ENCODE assay signal across 1 cellular context in the genomic region with DNA sequence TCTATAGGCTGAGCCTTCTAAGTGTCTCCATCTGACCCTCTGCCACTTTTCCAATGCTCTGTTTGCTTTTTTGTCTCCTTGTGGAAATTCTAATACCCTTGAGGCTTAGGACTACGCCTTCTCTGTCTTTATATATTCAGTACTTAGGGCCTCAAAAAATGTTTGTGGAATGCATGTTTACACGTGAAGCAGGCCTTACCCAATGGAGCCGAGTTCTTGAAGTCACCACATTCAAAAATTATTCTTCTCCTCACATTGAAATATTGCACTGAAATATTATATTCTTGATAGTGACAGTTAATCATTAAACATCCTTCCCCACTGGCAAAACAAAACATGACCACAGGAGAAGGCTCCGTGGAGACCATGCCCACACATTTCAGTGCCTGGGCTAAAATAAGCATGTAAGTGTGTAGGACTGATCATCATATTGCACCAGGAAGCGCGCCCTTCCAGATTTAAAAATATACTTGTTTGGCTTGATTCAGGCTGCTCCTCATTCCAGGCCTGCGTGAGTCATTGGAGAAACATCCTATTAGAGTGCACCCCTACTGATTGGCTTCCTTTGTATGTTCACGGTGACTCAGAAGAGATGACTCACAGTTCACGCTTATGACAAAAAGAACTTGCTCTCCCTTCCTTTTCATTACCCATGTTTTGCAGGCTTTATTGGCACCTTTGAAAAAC.
TF ChIP-seq lines count a peak whose summit lies in the region.

No MANE protein-coding gene starts in this region.

TF ChIP-seq in HEK293, 187 proteins besides CTCF, POLR2A, EP300 and RAD21 (continued from another document):
- TF ChIP-seq, protein P1, sequence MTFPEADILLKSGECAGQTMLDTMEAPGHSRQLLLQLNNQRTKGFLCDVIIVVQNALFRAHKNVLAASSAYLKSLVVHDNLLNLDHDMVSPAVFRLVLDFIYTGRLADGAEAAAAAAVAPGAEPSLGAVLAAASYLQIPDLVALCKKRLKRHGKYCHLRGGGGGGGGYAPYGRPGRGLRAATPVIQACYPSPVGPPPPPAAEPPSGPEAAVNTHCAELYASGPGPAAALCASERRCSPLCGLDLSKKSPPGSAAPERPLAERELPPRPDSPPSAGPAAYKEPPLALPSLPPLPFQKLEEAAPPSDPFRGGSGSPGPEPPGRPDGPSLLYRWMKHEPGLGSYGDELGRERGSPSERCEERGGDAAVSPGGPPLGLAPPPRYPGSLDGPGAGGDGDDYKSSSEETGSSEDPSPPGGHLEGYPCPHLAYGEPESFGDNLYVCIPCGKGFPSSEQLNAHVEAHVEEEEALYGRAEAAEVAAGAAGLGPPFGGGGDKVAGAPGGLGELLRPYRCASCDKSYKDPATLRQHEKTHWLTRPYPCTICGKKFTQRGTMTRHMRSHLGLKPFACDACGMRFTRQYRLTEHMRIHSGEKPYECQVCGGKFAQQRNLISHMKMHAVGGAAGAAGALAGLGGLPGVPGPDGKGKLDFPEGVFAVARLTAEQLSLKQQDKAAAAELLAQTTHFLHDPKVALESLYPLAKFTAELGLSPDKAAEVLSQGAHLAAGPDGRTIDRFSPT (tag by site-specific recombination; IDR thresholded peaks at IDR 0.05), result peak; percentile 57; the same call in 1 of the 2 replicates
- TF ChIP-seq ZNF24 (tag by site-specific recombination; IDR thresholded peaks at IDR 0.05) (peak; percentile 68; the same call in 1 of the 2 replicates), FEZF1 (tag by site-specific recombination; IDR thresholded peaks at IDR 0.05) (peak; percentile 70), ZNF184 (tag by site-specific recombination; IDR thresholded peaks at IDR 0.05) (peak; percentile 72; the same call in 1 of the 2 replicates), ZNF48 (tag by site-specific recombination; IDR thresholded peaks at IDR 0.05) (no peak), SP3 (tag by site-specific recombination; IDR thresholded peaks at IDR 0.05) (0 out of 2 replicates have a peak, but pooled peaks have one; percentile 23), SCRT1 (tag by site-specific recombination; IDR thresholded peaks at IDR 0.05; ENCODE audit: borderline replicate concordance) (no peak), WT1 (tag by site-specific recombination; IDR thresholded peaks at IDR 0.05) (peak; percentile 72), ZFP69B (tag by site-specific recombination; IDR thresholded peaks at IDR 0.05) (peak; percentile 63; the same call in 1 of the 2 replicates), ZNF670 (tag by site-specific recombination; IDR thresholded peaks at IDR 0.05; ENCODE audit: low read depth) (no peak), ZNF394 (tag by site-specific recombination; IDR thresholded peaks at IDR 0.05; ENCODE audit: borderline replicate concordance) (peak; percentile 68; the same call in 1 of the 2 replicates), ZNF391 (tag by site-specific recombination; IDR thresholded peaks at IDR 0.05; ENCODE audit: borderline replicate concordance, low read depth) (no peak)
- TF ChIP-seq, protein P2, sequence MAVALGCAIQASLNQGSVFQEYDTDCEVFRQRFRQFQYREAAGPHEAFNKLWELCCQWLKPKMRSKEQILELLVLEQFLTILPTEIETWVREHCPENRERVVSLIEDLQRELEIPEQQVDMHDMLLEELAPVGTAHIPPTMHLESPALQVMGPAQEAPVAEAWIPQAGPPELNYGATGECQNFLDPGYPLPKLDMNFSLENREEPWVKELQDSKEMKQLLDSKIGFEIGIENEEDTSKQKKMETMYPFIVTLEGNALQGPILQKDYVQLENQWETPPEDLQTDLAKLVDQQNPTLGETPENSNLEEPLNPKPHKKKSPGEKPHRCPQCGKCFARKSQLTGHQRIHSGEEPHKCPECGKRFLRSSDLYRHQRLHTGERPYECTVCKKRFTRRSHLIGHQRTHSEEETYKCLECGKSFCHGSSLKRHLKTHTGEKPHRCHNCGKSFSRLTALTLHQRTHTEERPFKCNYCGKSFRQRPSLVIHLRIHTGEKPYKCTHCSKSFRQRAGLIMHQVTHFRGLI (tag by site-specific recombination; IDR thresholded peaks at IDR 0.05), result peak; percentile 43; the same call in 1 of the 2 replicates
- TF ChIP-seq, protein P3, sequence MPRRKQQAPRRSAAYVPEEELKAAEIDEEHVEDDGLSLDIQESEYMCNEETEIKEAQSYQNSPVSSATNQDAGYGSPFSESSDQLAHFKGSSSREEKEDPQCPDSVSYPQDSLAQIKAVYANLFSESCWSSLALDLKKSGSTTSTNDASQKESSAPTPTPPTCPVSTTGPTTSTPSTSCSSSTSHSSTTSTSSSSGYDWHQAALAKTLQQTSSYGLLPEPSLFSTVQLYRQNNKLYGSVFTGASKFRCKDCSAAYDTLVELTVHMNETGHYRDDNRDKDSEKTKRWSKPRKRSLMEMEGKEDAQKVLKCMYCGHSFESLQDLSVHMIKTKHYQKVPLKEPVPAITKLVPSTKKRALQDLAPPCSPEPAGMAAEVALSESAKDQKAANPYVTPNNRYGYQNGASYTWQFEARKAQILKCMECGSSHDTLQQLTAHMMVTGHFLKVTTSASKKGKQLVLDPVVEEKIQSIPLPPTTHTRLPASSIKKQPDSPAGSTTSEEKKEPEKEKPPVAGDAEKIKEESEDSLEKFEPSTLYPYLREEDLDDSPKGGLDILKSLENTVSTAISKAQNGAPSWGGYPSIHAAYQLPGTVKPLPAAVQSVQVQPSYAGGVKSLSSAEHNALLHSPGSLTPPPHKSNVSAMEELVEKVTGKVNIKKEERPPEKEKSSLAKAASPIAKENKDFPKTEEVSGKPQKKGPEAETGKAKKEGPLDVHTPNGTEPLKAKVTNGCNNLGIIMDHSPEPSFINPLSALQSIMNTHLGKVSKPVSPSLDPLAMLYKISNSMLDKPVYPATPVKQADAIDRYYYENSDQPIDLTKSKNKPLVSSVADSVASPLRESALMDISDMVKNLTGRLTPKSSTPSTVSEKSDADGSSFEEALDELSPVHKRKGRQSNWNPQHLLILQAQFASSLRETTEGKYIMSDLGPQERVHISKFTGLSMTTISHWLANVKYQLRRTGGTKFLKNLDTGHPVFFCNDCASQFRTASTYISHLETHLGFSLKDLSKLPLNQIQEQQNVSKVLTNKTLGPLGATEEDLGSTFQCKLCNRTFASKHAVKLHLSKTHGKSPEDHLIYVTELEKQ (tag by site-specific recombination; IDR thresholded peaks at IDR 0.05; ENCODE audit: borderline replicate concordance), result peak; percentile 75
- TF ChIP-seq, protein P4, sequence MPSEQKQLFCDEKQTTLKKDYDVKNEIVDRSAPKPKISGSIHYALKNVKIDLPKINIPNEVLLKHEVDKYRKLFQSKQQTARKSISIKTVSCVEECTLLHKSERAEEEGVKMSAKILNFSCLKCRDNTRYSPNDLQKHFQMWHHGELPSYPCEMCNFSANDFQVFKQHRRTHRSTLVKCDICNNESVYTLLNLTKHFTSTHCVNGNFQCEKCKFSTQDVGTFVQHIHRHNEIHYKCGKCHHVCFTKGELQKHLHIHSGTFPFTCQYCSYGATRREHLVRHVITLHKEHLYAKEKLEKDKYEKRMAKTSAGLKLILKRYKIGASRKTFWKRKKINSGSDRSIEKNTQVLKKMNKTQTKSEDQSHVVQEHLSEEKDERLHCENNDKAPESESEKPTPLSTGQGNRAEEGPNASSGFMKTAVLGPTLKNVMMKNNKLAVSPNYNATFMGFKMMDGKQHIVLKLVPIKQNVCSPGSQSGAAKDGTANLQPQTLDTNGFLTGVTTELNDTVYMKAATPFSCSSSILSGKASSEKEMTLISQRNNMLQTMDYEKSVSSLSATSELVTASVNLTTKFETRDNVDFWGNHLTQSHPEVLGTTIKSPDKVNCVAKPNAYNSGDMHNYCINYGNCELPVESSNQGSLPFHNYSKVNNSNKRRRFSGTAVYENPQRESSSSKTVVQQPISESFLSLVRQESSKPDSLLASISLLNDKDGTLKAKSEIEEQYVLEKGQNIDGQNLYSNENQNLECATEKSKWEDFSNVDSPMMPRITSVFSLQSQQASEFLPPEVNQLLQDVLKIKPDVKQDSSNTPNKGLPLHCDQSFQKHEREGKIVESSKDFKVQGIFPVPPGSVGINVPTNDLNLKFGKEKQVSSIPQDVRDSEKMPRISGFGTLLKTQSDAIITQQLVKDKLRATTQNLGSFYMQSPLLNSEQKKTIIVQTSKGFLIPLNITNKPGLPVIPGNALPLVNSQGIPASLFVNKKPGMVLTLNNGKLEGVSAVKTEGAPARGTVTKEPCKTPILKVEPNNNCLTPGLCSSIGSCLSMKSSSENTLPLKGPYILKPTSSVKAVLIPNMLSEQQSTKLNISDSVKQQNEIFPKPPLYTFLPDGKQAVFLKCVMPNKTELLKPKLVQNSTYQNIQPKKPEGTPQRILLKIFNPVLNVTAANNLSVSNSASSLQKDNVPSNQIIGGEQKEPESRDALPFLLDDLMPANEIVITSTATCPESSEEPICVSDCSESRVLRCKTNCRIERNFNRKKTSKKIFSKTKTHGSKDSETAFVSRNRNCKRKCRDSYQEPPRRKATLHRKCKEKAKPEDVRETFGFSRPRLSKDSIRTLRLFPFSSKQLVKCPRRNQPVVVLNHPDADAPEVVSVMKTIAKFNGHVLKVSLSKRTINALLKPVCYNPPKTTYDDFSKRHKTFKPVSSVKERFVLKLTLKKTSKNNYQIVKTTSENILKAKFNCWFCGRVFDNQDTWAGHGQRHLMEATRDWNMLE (tag by site-specific recombination; conservative IDR thresholded peaks at IDR 0.05; ENCODE audit: low read depth), result peak; percentile 62
- TF ChIP-seq, protein P5, sequence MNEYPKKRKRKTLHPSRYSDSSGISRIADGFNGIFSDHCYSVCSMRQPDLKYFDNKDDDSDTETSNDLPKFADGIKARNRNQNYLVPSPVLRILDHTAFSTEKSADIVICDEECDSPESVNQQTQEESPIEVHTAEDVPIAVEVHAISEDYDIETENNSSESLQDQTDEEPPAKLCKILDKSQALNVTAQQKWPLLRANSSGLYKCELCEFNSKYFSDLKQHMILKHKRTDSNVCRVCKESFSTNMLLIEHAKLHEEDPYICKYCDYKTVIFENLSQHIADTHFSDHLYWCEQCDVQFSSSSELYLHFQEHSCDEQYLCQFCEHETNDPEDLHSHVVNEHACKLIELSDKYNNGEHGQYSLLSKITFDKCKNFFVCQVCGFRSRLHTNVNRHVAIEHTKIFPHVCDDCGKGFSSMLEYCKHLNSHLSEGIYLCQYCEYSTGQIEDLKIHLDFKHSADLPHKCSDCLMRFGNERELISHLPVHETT (tag by site-specific recombination; IDR thresholded peaks at IDR 0.05), result peak; percentile 23; the same call in 1 of the 2 replicates
